16 cellular contexts compared by ENCODE assay signal in genomic region chr22:46010951-46011626, GRCh38. TPM values are rescaled to one million over a fixed set of nuclear protein-coding genes. Genes with fewer than 3 reads are reported as not detected.
DNase-seq lines count a peak whose midpoint lies in the region; ATAC-seq and TF ChIP-seq lines count a peak whose summit lies in the region.
"Had no signal": no experiment of that assay in that cellular context is flagged by ENCODE, and none has a peak within 500 bp of the region (broad histone marks: within the 10 kb centered on the region; RNA-seq: fewer than 3 reads in every experiment).

No MANE protein-coding gene starts in this region.

- DNase-seq in SK-N-SH: no peak
- peak; percentile 15 for DNase-seq in left ventricle myocardium inferior
- peak in 48 of 56 donors; percentile 41 to 94 (median 76) for DNase-seq in nucleus accumbens (lab: John Stamatoyannopoulos, UW)
- DNase-seq in uterus: peak; percentile 28 to 29
- DNase-seq in Kasumi-1 (lab: John Stamatoyannopoulos, UW): no peak
- DNase-seq in T1000 (lab: John Stamatoyannopoulos, UW): no peak
- DNase-seq: DND-41; effector CD4-positive, alpha-beta T cell; naive thymus-derived CD4-positive, alpha-beta T cell; WERI-Rb-1 had no signal

- TF ChIP-seq CTCF in SK-N-SH (IDR thresholded peaks at IDR 0.05): no peak
- TF ChIP-seq CTCF in left ventricle myocardium inferior (IDR thresholded peaks at IDR 0.05; ENCODE audit: borderline replicate concordance): no peak
- TF ChIP-seq CTCF in uterus (IDR thresholded peaks at IDR 0.05): no peak

- CTCF ChIA-PET in SK-N-SH (lab: Yijun Ruan, JAX): interaction anchor here (1.1 to 5.9 kb wide), 6 partner anchors 14 to 105 kb away, joined by 4 to 41 read pairs (median 22); no protein-coding TSS in a partner anchor

- H3K4me1 ChIP-seq in SK-N-SH (ENCODE audit: control insufficient read depth in 1 of 2, insufficient read depth in 2 of 2, low read depth in 1 of 2, low read length in 1 of 2): peaks cover 48 to 74% of the 10 kb centered on the region in 2 experiments
- peaks cover 73% of the 10 kb centered on the region for H3K4me1 ChIP-seq in left ventricle myocardium inferior
- H3K4me1 ChIP-seq in uterus: peaks cover 22 to 39% of the 10 kb centered on the region in 2 donors

- H4K20me1 ChIP-seq in SK-N-SH (ENCODE audit: insufficient read depth): no peaks in the 10 kb centered on the region

- WGBS in SK-N-SH (ENCODE audit: low lambda C conversion rate): 93% methylated on average over 9 of the region's 20 CpGs

- POLR2A ChIA-PET in SK-N-SH (lab: Yijun Ruan, JAX): interaction anchor here (1.0 to 2.3 kb wide), 2 partner anchors 60 to 70 kb away, joined by 4 to 7 read pairs; no protein-coding TSS in a partner anchor

- H3K79me2 ChIP-seq in SK-N-SH (ENCODE audit: insufficient read depth): peaks cover 48% of the 10 kb centered on the region
- H3K79me2 ChIP-seq: hepatocyte had no signal

- ATAC-seq in SK-N-SH treated with all-trans-retinoic acid at 6 μM for 48 hours (no peak), HG02970 (IDR thresholded peaks at IDR 0.05; ENCODE audit: low FRiP score, unreplicated experiment) (no peak)
- ATAC-seq: A549; naive thymus-derived CD4-positive, alpha-beta T cell had no signal

- peaks cover 39% of the 10 kb centered on the region for H3F3A ChIP-seq in SK-N-SH (replicated peaks; ENCODE audit: insufficient read depth)

- H3K27ac ChIP-seq in SK-N-SH (ENCODE audit: low read depth in 2 of 2, low read length in 1 of 2) (peak overlapping the region; percentile 34 to 98), left ventricle myocardium inferior (replicated peaks) (peak overlapping the region; percentile 99), uterus (peak overlapping the region; percentile 97 to 99)
- H3K27ac ChIP-seq: hepatocyte, WERI-Rb-1 had no signal

- no peak for TF ChIP-seq RAD21 in SK-N-SH (IDR thresholded peaks at IDR 0.05; ENCODE audit: low read length)

- H3K9me3 ChIP-seq in SK-N-SH (no peaks in the 10 kb centered on the region), left ventricle myocardium inferior (replicated peaks) (peaks cover 12% of the 10 kb centered on the region), uterus (no peaks in the 10 kb centered on the region)

- H2AFZ ChIP-seq in SK-N-SH (ENCODE audit: low read depth): no peak overlapping the region
- H2AFZ ChIP-seq: hepatocyte had no signal

- H3K36me3 ChIP-seq in SK-N-SH (replicated peaks in 1 of 2; ENCODE audit: control insufficient read depth in 1 of 2, insufficient read depth in 2 of 2, low read length in 1 of 2): no peaks in the 10 kb centered on the region
- H3K36me3 ChIP-seq in left ventricle myocardium inferior: no peaks in the 10 kb centered on the region
- no peaks in the 10 kb centered on the region for H3K36me3 ChIP-seq in uterus
- H3K36me3 ChIP-seq: WERI-Rb-1 had no signal

- intact Hi-C loops in left ventricle myocardium inferior (cut with micrococcal nuclease): no loop called here
- intact Hi-C loops in uterus (cut with DNase I; ENCODE audit: low total_unique reads): loop anchor here (10.0 kb wide), 1 partner anchor 64 kb away; no protein-coding TSS in a partner anchor

- H3K4me3 ChIP-seq in SK-N-SH (ENCODE audit: low read depth in 2 of 2, low read length in 1 of 2) (no peak overlapping the region), left ventricle myocardium inferior (no peak overlapping the region), uterus (no peak overlapping the region)
- H3K4me3 ChIP-seq: A549, hepatocyte had no signal

- H3K9ac ChIP-seq in SK-N-SH: no peak overlapping the region

- H3K27me3 ChIP-seq in SK-N-SH (ENCODE audit: insufficient read depth) (no peaks in the 10 kb centered on the region), left ventricle myocardium inferior (ENCODE audit: low read depth) (no peaks in the 10 kb centered on the region), uterus (no peaks in the 10 kb centered on the region)
- H3K27me3 ChIP-seq: hepatocyte had no signal

- no peak overlapping the region for H3K4me2 ChIP-seq in SK-N-SH
- H3K4me2 ChIP-seq: A549, hepatocyte had no signal

- no peak for TF ChIP-seq EP300 in SK-N-SH (IDR thresholded peaks at IDR 0.05; ENCODE audit: borderline replicate concordance in 1 of 2, low read depth in 1 of 2, low read length in 1 of 2)

- no peak for TF ChIP-seq POLR2A in uterus (IDR thresholded peaks at IDR 0.05)

- H3K9me2 ChIP-seq in SK-N-SH: no peaks in the 10 kb centered on the region

TF ChIP-seq in SK-N-SH, 30 proteins besides CTCF, POLR2A, EP300 and RAD21:
- no peak for TF ChIP-seq USF1 (IDR thresholded peaks at IDR 0.05; ENCODE audit: borderline replicate concordance, low read depth)
- TF ChIP-seq GATA2 (CRISPR knock-in tag; IDR thresholded peaks at IDR 0.05): no peak
- TF ChIP-seq MXI1 (IDR thresholded peaks at IDR 0.05; ENCODE audit: low read depth, low read length): no peak
- no peak for TF ChIP-seq FOXM1 (IDR thresholded peaks at IDR 0.05; ENCODE audit: low read depth)
- no peak for TF ChIP-seq MAX (IDR thresholded peaks at IDR 0.05; ENCODE audit: low read depth)
- no peak for TF ChIP-seq CHD2 (IDR thresholded peaks at IDR 0.05; ENCODE audit: low read length, partially characterized antibody)
- no peak for TF ChIP-seq NRF1 (IDR thresholded peaks at IDR 0.05; ENCODE audit: low read depth, low read length)
- TF ChIP-seq POLR2AphosphoS5 (IDR thresholded peaks at IDR 0.05; ENCODE audit: low read depth, low read length): no peak
- no peak for TF ChIP-seq TEAD4 (IDR thresholded peaks at IDR 0.05; ENCODE audit: borderline replicate concordance, insufficient read depth)
- no peak for TF ChIP-seq RXRA (IDR thresholded peaks at IDR 0.05; ENCODE audit: borderline replicate concordance, low read depth)
- TF ChIP-seq JUND (IDR thresholded peaks at IDR 0.05): no peak
- TF ChIP-seq EZH2phosphoT487 (IDR thresholded peaks at IDR 0.05; ENCODE audit: borderline replicate concordance, low read depth): no peak
- no peak for TF ChIP-seq RFX5 (IDR thresholded peaks at IDR 0.05; ENCODE audit: low read length)
- TF ChIP-seq TAF1 (IDR thresholded peaks at IDR 0.05; ENCODE audit: borderline replicate concordance, low read depth, low read length): no peak
- no peak for TF ChIP-seq SIN3A (IDR thresholded peaks at IDR 0.05; ENCODE audit: borderline replicate concordance, low read depth, low read length)
- TF ChIP-seq RCOR1 (IDR thresholded peaks at IDR 0.05; ENCODE audit: low read length): no peak

TF ChIP-seq in SK-N-SH treated with all-trans-retinoic acid at 6 μM for 48 hours, 23 proteins besides CTCF, POLR2A, EP300 and RAD21:
- no peak for TF ChIP-seq PATZ1 (CRISPR knock-in tag; IDR thresholded peaks at IDR 0.05; ENCODE audit: borderline replicate concordance)
- no peak for TF ChIP-seq ZFP3 (CRISPR knock-in tag; IDR thresholded peaks at IDR 0.05)
- TF ChIP-seq CSRNP3 (CRISPR knock-in tag; IDR thresholded peaks at IDR 0.05): no peak
- TF ChIP-seq ARNTL (CRISPR knock-in tag; IDR thresholded peaks at IDR 0.05; ENCODE audit: borderline replicate concordance, low read depth): no peak
- no peak for TF ChIP-seq ISL1 (CRISPR knock-in tag; IDR thresholded peaks at IDR 0.05)
- no peak for TF ChIP-seq TCF4 (CRISPR knock-in tag; IDR thresholded peaks at IDR 0.05; ENCODE audit: borderline replicate concordance)

RNA-seq across cellular contexts. Expression of gene WNT7B, which starts 34.1 kb away (rescaled TPM):
- 0.13 TPM in 1 of 2 replicates, not detected in the other for polyA plus RNA-seq in SK-N-SH (2012; rRNA removed)
- 0.01 and 0.20 TPM in 2 replicates for polyA plus RNA-seq in SK-N-SH (2012; cell fraction: cytosol; rRNA removed)
- polyA plus RNA-seq in SK-N-SH (2012; cell fraction: nucleus; rRNA removed): 0.08 TPM in 2 replicates
- total RNA-seq in left ventricle myocardium inferior (not detected), uterus (under 1 TPM in 1 of 4 donors, not detected in 3; 0.41 TPM)
- total RNA-seq: activated T-helper 2 cell treated with anti-CD3 and anti-CD28 coated beads, Interferon-gamma antibody, Interleukin-2, Interleukin-4, amounts not matched to agents 10 μg/mL and 5 μg/mL and 100 μg/mL, durations not matched to agents 14 hours and 24 hours and 36 hours; naive thymus-derived CD4-positive, alpha-beta T cell had no signal
- polyA plus RNA-seq: IgD-negative memory B cell; naive thymus-derived CD4-positive, alpha-beta T cell had no signal

Comparison
In these comparisons a context has a peak if more than half of its experiments do, and no peak if none do; other contexts are left out.
1. DNase-seq: peak in left ventricle myocardium inferior (single experiment), nucleus accumbens (48 of 56) and uterus (2 of 2); none in SK-N-SH (single experiment), Kasumi-1 (0 of 2) and T1000 (single experiment).
2. Peak in every context shown above with its lines, with median percentiles within 50 percentile points of each other: H3K27ac ChIP-seq.